ENCODE assay signal across 1 cellular context in the genomic region with DNA sequence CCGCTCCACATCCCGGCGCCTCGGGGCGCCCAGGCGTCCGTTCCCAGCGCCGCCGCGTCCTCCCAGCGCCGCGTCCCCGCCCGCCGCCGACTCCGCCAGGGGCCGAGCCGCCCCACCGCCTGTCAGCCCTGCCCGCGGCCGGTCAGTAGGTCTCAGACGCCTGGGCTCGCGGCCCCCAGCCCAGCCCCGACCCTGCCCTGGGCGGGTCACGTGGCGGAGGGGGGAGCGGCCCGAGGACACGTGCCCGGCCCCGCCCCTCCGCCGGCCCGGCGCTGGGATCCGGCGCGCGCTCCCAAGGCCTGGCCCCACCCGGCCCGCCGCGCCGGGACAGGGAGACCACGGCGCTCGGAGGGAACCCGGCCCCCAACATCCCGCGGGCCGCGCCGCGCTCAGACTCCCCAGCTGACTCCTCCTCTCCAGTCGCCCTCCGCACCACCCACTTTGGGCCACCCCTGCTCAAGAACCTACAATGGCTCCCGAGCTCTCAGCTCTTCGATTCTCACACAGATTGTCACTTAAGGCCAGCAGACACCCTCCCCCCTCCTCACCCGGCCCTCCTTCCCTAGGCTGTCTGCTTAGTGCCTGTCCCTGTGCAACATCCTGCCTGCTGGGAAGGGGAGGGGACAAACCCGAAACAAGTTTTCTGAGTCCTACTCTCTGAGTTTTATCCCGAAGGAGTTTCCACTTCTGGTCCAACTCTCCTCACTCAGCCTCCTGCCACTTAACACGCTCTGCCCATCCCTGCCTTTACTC.
TF ChIP-seq lines count a peak whose summit lies in the region.

A gene with protein sequence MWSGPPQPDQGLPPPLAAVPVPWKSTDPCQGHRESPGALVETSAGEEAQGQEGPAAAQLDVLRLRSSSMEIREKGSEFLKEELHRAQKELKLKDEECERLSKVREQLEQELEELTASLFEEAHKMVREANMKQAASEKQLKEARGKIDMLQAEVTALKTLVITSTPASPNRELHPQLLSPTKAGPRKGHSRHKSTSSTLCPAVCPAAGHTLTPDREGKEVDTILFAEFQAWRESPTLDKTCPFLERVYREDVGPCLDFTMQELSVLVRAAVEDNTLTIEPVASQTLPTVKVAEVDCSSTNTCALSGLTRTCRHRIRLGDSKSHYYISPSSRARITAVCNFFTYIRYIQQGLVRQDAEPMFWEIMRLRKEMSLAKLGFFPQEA (minus strand): TSS at position 210 of the 753 bp plus-strand sequence. CDS start 199 bp downstream, at position 11.

TF ChIP-seq in K562, 482 proteins besides CTCF, POLR2A, EP300 and RAD21 (continued from another document and continues in another):
- TF ChIP-seq HNRNPUL1 (IDR thresholded peaks at IDR 0.05; ENCODE audit: low read length) (no peak), ARID1B (IDR thresholded peaks at IDR 0.05) (no peak; the same call in 1 of the 2 replicates), SETDB1 (IDR thresholded peaks at IDR 0.05; ENCODE audit: low read length) (no peak), NFIC (IDR thresholded peaks at IDR 0.05) (peak; percentile 23; the same call in 1 of the 2 replicates), CREM (IDR thresholded peaks at IDR 0.05; ENCODE audit: low read depth) (no peak), ZNF445 (CRISPR knock-in tag; IDR thresholded peaks at IDR 0.05; ENCODE audit: low read depth) (no peak), FOXJ3 (CRISPR knock-in tag; IDR thresholded peaks at IDR 0.05) (no peak), GATA2 (CRISPR knock-in tag; IDR thresholded peaks at IDR 0.05) (no peak), MBD1 (CRISPR knock-in tag; IDR thresholded peaks at IDR 0.05) (no peak), SAFB2 (IDR thresholded peaks at IDR 0.05; ENCODE audit: borderline replicate concordance, low read depth, low read length, severe bottlenecking) (no peak), NCOA2 (IDR thresholded peaks at IDR 0.05; ENCODE audit: partially characterized antibody in 2 of 2) (no peak), HMGXB4 (CRISPR knock-in tag; IDR thresholded peaks at IDR 0.05) (no peak), SMARCA5 (IDR thresholded peaks at IDR 0.05) (peak; percentile 87), PCBP1 (IDR thresholded peaks at IDR 0.05; ENCODE audit: low read depth, low read length, poor library complexity, severe bottlenecking) (no peak), ZC3H11A (IDR thresholded peaks at IDR 0.05; ENCODE audit: low read depth, low read length) (no peak), ZNF24 (IDR thresholded peaks at IDR 0.05) (no peak), MTF1 (CRISPR knock-in tag; IDR thresholded peaks at IDR 0.05; ENCODE audit: borderline replicate concordance) (no peak), ILF3 (IDR thresholded peaks at IDR 0.05; ENCODE audit: borderline replicate concordance) (no peak), SMARCC2 (IDR thresholded peaks at IDR 0.05; ENCODE audit: low read depth) (no peak), ELF4 (CRISPR knock-in tag; IDR thresholded peaks at IDR 0.05) (no peak)
- TF ChIP-seq, protein P1, sequence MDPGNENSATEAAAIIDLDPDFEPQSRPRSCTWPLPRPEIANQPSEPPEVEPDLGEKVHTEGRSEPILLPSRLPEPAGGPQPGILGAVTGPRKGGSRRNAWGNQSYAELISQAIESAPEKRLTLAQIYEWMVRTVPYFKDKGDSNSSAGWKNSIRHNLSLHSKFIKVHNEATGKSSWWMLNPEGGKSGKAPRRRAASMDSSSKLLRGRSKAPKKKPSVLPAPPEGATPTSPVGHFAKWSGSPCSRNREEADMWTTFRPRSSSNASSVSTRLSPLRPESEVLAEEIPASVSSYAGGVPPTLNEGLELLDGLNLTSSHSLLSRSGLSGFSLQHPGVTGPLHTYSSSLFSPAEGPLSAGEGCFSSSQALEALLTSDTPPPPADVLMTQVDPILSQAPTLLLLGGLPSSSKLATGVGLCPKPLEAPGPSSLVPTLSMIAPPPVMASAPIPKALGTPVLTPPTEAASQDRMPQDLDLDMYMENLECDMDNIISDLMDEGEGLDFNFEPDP (CRISPR knock-in tag; IDR thresholded peaks at IDR 0.05), result no peak
- TF ChIP-seq, protein P2, sequence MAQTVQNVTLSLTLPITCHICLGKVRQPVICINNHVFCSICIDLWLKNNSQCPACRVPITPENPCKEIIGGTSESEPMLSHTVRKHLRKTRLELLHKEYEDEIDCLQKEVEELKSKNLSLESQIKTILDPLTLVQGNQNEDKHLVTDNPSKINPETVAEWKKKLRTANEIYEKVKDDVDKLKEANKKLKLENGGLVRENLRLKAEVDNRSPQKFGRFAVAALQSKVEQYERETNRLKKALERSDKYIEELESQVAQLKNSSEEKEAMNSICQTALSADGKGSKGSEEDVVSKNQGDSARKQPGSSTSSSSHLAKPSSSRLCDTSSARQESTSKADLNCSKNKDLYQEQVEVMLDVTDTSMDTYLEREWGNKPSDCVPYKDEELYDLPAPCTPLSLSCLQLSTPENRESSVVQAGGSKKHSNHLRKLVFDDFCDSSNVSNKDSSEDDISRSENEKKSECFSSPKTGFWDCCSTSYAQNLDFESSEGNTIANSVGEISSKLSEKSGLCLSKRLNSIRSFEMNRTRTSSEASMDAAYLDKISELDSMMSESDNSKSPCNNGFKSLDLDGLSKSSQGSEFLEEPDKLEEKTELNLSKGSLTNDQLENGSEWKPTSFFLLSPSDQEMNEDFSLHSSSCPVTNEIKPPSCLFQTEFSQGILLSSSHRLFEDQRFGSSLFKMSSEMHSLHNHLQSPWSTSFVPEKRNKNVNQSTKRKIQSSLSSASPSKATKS (CRISPR knock-in tag; IDR thresholded peaks at IDR 0.05), result no peak
- TF ChIP-seq, protein P3, sequence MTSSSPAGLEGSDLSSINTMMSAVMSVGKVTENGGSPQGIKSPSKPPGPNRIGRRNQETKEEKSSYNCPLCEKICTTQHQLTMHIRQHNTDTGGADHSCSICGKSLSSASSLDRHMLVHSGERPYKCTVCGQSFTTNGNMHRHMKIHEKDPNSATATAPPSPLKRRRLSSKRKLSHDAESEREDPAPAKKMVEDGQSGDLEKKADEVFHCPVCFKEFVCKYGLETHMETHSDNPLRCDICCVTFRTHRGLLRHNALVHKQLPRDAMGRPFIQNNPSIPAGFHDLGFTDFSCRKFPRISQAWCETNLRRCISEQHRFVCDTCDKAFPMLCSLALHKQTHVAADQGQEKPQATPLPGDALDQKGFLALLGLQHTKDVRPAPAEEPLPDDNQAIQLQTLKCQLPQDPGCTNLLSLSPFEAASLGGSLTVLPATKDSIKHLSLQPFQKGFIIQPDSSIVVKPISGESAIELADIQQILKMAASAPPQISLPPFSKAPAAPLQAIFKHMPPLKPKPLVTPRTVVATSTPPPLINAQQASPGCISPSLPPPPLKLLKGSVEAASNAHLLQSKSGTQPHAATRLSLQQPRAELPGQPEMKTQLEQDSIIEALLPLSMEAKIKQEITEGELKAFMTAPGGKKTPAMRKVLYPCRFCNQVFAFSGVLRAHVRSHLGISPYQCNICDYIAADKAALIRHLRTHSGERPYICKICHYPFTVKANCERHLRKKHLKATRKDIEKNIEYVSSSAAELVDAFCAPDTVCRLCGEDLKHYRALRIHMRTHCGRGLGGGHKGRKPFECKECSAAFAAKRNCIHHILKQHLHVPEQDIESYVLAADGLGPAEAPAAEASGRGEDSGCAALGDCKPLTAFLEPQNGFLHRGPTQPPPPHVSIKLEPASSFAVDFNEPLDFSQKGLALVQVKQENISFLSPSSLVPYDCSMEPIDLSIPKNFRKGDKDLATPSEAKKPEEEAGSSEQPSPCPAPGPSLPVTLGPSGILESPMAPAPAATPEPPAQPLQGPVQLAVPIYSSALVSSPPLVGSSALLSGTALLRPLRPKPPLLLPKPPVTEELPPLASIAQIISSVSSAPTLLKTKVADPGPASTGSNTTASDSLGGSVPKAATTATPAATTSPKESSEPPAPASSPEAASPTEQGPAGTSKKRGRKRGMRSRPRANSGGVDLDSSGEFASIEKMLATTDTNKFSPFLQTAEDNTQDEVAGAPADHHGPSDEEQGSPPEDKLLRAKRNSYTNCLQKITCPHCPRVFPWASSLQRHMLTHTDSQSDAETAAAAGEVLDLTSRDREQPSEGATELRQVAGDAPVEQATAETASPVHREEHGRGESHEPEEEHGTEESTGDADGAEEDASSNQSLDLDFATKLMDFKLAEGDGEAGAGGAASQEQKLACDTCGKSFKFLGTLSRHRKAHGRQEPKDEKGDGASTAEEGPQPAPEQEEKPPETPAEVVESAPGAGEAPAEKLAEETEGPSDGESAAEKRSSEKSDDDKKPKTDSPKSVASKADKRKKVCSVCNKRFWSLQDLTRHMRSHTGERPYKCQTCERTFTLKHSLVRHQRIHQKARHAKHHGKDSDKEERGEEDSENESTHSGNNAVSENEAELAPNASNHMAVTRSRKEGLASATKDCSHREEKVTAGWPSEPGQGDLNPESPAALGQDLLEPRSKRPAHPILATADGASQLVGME (CRISPR knock-in tag; IDR thresholded peaks at IDR 0.05), result no peak
- TF ChIP-seq, protein P4, sequence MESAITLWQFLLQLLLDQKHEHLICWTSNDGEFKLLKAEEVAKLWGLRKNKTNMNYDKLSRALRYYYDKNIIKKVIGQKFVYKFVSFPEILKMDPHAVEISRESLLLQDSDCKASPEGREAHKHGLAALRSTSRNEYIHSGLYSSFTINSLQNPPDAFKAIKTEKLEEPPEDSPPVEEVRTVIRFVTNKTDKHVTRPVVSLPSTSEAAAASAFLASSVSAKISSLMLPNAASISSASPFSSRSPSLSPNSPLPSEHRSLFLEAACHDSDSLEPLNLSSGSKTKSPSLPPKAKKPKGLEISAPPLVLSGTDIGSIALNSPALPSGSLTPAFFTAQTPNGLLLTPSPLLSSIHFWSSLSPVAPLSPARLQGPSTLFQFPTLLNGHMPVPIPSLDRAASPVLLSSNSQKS (CRISPR knock-in tag; IDR thresholded peaks at IDR 0.05), result no peak
